ENCODE assay signal across 21 cellular contexts in the genomic region with DNA sequence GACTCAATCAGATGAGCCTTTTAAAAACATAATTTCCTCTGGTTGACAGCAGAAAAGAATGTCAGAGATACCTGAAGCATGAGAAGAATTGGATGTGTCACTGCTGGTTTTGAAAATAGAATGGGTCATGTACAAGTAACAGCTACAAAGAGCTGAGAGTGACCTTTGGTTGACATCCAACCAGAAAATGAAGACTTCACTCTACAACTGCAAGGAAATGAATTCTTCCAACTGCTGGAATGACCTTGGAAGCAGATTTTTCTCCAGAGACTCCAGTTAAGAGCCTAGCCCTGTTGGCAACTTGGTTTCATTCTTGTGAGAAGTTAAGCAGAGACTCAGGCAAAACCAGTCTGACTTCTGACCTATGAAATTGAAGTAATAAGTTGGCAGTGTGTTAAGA.
DNase-seq lines count a peak whose midpoint lies in the region; ATAC-seq, FAIRE-seq and TF ChIP-seq lines count a peak whose summit lies in the region.
"Had no signal": no experiment of that assay in that cellular context is flagged by ENCODE, and none has a peak within 500 bp of the region (broad histone marks: within the 10 kb centered on the region; RNA-seq: fewer than 3 reads in every experiment).

No MANE protein-coding gene starts in this region.

- no peak overlapping the region for H3K23ac ChIP-seq in mesenchymal stem cell (ENCODE audit: low read length in 2 of 2)

- H3K9me3 ChIP-seq in mesenchymal stem cell (ENCODE audit: control insufficient read depth, low read length): peaks cover 17% of the 10 kb centered on the region

- no peak for TF ChIP-seq CTCF in epithelial cell of esophagus (IDR thresholded peaks at IDR 0.05; ENCODE audit: insufficient read depth, low read depth, low read length, missing control alignments)

- no peak overlapping the region for H2BK15ac ChIP-seq in mesenchymal stem cell (ENCODE audit: low read depth, poor library complexity, severe bottlenecking)

- no peak overlapping the region for H2AFZ ChIP-seq in mesenchymal stem cell (ENCODE audit: low read depth, low read length)
- H2AFZ ChIP-seq: GM23338 had no signal

- no peak overlapping the region for H3K4ac ChIP-seq in mesenchymal stem cell (ENCODE audit: low read depth in 1 of 2, low read length in 2 of 2)

- H3K27me3 ChIP-seq in mesenchymal stem cell (ENCODE audit: control insufficient read depth in 1 of 2, insufficient read depth in 1 of 2, low read length in 2 of 2): no peaks in the 10 kb centered on the region
- H3K27me3 ChIP-seq: upper lobe of left lung had no signal

- no peak overlapping the region for H2AK5ac ChIP-seq in mesenchymal stem cell (ENCODE audit: low read length, severe bottlenecking)

- no peak overlapping the region for H3K9ac ChIP-seq in mesenchymal stem cell (ENCODE audit: low read length)

- H3K4me3 ChIP-seq in epithelial cell of esophagus (ENCODE audit: low read length): no peak overlapping the region
- no peak overlapping the region for H3K4me3 ChIP-seq in mesenchymal stem cell (ENCODE audit: insufficient read depth in 1 of 2, low read depth in 1 of 2, low read length in 2 of 2)
- H3K4me3 ChIP-seq: GM23338, SK-N-MC, upper lobe of left lung had no signal

- H4K91ac ChIP-seq in mesenchymal stem cell (ENCODE audit: low read length): no peak overlapping the region

- no peak for ATAC-seq in HG02970 (IDR thresholded peaks at IDR 0.05; ENCODE audit: low FRiP score, unreplicated experiment)
- ATAC-seq: activated naive CD4-positive, alpha-beta T cell treated with anti-CD3 and anti-CD28 coated beads, Interleukin-2, amount 50 U/mL, for 72 hours; activated T-cell treated with anti-CD3 and anti-CD28 coated beads, Interleukin-2, amount 50 U/mL, for 72 hours; GM23338; left cardiac atrium; Panc1 had no signal

- H4K8ac ChIP-seq in mesenchymal stem cell (ENCODE audit: low read length): no peak overlapping the region

- H3K4me1 ChIP-seq in mesenchymal stem cell (ENCODE audit: control insufficient read depth, insufficient read depth, low read depth, low read length): no peaks in the 10 kb centered on the region
- H3K4me1 ChIP-seq: upper lobe of left lung had no signal

- no peak overlapping the region for H2BK120ac ChIP-seq in mesenchymal stem cell (ENCODE audit: low read depth, low read length)

- no peak overlapping the region for H3K27ac ChIP-seq in mesenchymal stem cell (ENCODE audit: low read length, poor library complexity, severe bottlenecking)
- H3K27ac ChIP-seq: SK-N-MC, upper lobe of left lung had no signal

- FAIRE-seq in HTR-8/SVneo (lab: Jason Lieb, UNC): peak; percentile 48

- H3K79me1 ChIP-seq in mesenchymal stem cell (replicated peaks; ENCODE audit: low read length, poor library complexity, severe bottlenecking): no peaks in the 10 kb centered on the region

- H2BK5ac ChIP-seq in mesenchymal stem cell (ENCODE audit: low read depth, low read length, poor library complexity, severe bottlenecking): no peak overlapping the region

- no peak overlapping the region for H3K18ac ChIP-seq in mesenchymal stem cell (ENCODE audit: low read depth in 1 of 2, low read length in 2 of 2)

- peak; percentile 10 for DNase-seq in AG20443 (ENCODE audit: low spot score)
- DNase-seq in HTR-8/SVneo (ENCODE audit: insufficient read length, low spot score): no peak
- peak; percentile 56 for DNase-seq in epithelial cell of esophagus (ENCODE audit: low read depth)
- peak; percentile 11 for DNase-seq in mesenchymal stem cell
- DNase-seq in stimulated activated CD4-positive, alpha-beta T cell treated with anti-CD3 and anti-CD28 coated beads, Interleukin-15, amount 100 ng/mL, for 24 hours: no peak
- DNase-seq in stimulated activated CD4-positive, alpha-beta T cell treated with anti-CD3 and anti-CD28 coated beads, Interleukin-4, amount 100 ng/mL, for 24 hours: no peak
- no peak for DNase-seq in NCI-H2196 (lab: John Stamatoyannopoulos, UW; ENCODE audit: unreplicated experiment)
- DNase-seq: activated CD8-positive, alpha-beta memory T cell treated with anti-CD3 and anti-CD28 coated beads for 24 hours; activated T-cell treated with anti-CD3 and anti-CD28 coated beads, Interleukin-2, amount 50 U/mL, for 72 hours; DMS 273 treated with DMSO at 0.1 percent for 48 hours; hypothalamus; left cardiac atrium; NCI-H82; retina; T1000; upper lobe of left lung had no signal

- H3K14ac ChIP-seq in mesenchymal stem cell (ENCODE audit: low read length in 2 of 2): no peak overlapping the region

- H3K36me3 ChIP-seq in mesenchymal stem cell (ENCODE audit: control insufficient read depth in 1 of 2, insufficient read depth in 2 of 2, low read depth in 1 of 2, low read length in 2 of 2): no peaks in the 10 kb centered on the region
- H3K36me3 ChIP-seq: upper lobe of left lung had no signal

- H3K4me2 ChIP-seq in mesenchymal stem cell (ENCODE audit: low read length, poor library complexity, severe bottlenecking): no peak overlapping the region
- H3K4me2 ChIP-seq: GM23338 had no signal

- no peak overlapping the region for H2BK12ac ChIP-seq in mesenchymal stem cell (ENCODE audit: low read length in 2 of 2)

Comparison
In these comparisons a context has a peak if more than half of its experiments do, and no peak if none do; other contexts are left out.
1. DNase-seq: peak in AG20443 (single experiment), epithelial cell of esophagus (single experiment) and mesenchymal stem cell (single experiment); none in HTR-8/SVneo (single experiment), stimulated activated CD4-positive, alpha-beta T cell treated with anti-CD3 and anti-CD28 coated beads, Interleukin-15, amount 100 ng/mL, for 24 hours (single experiment), stimulated activated CD4-positive, alpha-beta T cell treated with anti-CD3 and anti-CD28 coated beads, Interleukin-4, amount 100 ng/mL, for 24 hours (single experiment) and NCI-H2196 (single experiment).